In the genomic region with DNA sequence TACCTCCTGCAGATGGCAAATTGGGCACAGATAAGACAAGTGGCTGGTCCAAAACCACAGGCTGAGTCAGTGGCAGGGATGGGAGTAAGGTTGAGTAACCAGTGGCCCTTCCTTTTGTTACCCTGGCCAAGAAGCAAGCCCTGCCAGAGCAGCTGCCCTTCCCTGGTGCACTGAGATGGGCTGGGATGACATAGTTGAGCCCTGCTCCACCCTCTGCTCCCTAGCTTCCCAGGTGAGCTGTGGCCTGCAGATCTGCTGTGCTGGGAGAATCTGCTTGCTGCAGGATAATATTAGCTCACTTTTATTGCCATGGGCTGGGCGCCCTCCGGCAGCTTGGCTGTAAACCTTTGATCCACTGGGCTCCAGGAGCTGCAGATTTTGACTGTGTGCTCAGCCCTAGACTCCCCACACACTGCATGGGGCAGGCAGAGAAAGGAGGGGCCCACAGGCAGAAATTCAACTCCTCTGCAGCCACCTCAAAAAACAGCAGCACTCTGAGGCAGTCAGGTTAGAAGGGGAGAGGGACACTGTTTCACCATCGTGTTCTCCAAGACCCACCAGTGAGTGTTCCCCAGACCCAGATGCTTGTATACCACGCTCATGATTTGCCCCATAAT, we compare ENCODE assay signal across 20 cellular contexts.
"Had no signal": no experiment of that assay in that cellular context is flagged by ENCODE, and none has a peak within 500 bp of the region (broad histone marks: within the 10 kb centered on the region; RNA-seq: fewer than 3 reads in every experiment).

No MANE protein-coding gene starts in this region.

- H3K4me3 ChIP-seq: adrenal gland, esophagus squamous epithelium, lower lobe of right lung, thyroid gland had no signal

- ATAC-seq: activated CD4-positive, alpha-beta T cell treated with anti-CD3 and anti-CD28 coated beads for 36 hours; activated naive CD4-positive, alpha-beta T cell treated with anti-CD3 and anti-CD28 coated beads, Interleukin-2, amount 50 U/mL, for 72 hours; left cardiac atrium; lower lobe of right lung had no signal

- FAIRE-seq: astrocyte, bronchial epithelial cell, islet of Langerhans, TTC549 had no signal

- H3K4me1 ChIP-seq: adrenal gland, esophagus squamous epithelium, lower lobe of right lung, thyroid gland had no signal

- H3K36me3 ChIP-seq: adrenal gland, esophagus squamous epithelium, lower lobe of right lung, thyroid gland had no signal

- H3K4me1 Mint-ChIP-seq: activated CD4-positive, alpha-beta T cell treated with anti-CD3 and anti-CD28 coated beads for 36 hours; natural killer cell had no signal

- DNase-seq: activated CD4-positive, alpha-beta T cell treated with anti-CD3 and anti-CD28 coated beads for 36 hours; activated CD4-positive, alpha-beta T cell treated with anti-CD3 and anti-CD28 coated beads, Interleukin-2, amount 50 U/mL, for 48 hours; activated gamma-delta T cell; adrenal gland; dermis blood vessel endothelial cell; effector memory CD4-positive, alpha-beta T cell; esophagus squamous epithelium; left cardiac atrium; lower lobe of right lung; natural killer cell; retina; stimulated activated CD4-positive, alpha-beta T cell treated with anti-CD3 and anti-CD28 coated beads, Interleukin-2, amount 100 ng/mL, for 24 hours; stimulated activated naive CD4-positive, alpha-beta T cell treated with Interleukin-2 at 50 U/mL for 16 hours; thyroid gland had no signal

- H3K9me3 Mint-ChIP-seq: activated naive CD4-positive, alpha-beta T cell treated with anti-CD3 and anti-CD28 coated beads, Interleukin-2, amount 50 U/mL, for 72 hours; natural killer cell; T-helper 2 cell treated with Interferon-gamma antibody and Interleukin-4, amounts not matched to agents 5 μg/mL and 100 μg/mL, for 36 hours had no signal

- H3K9me3 ChIP-seq: adrenal gland, esophagus squamous epithelium, lower lobe of right lung, thyroid gland had no signal

- H3K27ac ChIP-seq: adrenal gland, esophagus squamous epithelium, lower lobe of right lung, thyroid gland had no signal

- H3K4me3 Mint-ChIP-seq: activated CD4-positive, alpha-beta T cell treated with anti-CD3 and anti-CD28 coated beads for 36 hours; natural killer cell; T-helper 2 cell treated with Interferon-gamma antibody and Interleukin-4, amounts not matched to agents 5 μg/mL and 100 μg/mL, for 36 hours had no signal

- H3K27me3 ChIP-seq: adrenal gland, esophagus squamous epithelium, thyroid gland had no signal

- H3K27ac Mint-ChIP-seq: activated CD4-positive, alpha-beta T cell treated with anti-CD3 and anti-CD28 coated beads for 36 hours; activated naive CD4-positive, alpha-beta T cell treated with anti-CD3 and anti-CD28 coated beads, Interleukin-2, amount 50 U/mL, for 72 hours; natural killer cell; T-helper 2 cell treated with Interferon-gamma antibody and Interleukin-4, amounts not matched to agents 5 μg/mL and 100 μg/mL, for 36 hours had no signal

- H3K36me3 Mint-ChIP-seq: activated naive CD4-positive, alpha-beta T cell treated with anti-CD3 and anti-CD28 coated beads, Interleukin-2, amount 50 U/mL, for 72 hours; natural killer cell had no signal
